ENCODE assay signal across 23 cellular contexts in genomic region chr17:28092109-28092508, GRCh38. TPM values are rescaled to one million over a fixed set of nuclear protein-coding genes. Genes with fewer than 3 reads are reported as not detected.
DNase-seq lines count a peak whose midpoint lies in the region; ATAC-seq, FAIRE-seq and TF ChIP-seq lines count a peak whose summit lies in the region.
"Had no signal": no experiment of that assay in that cellular context is flagged by ENCODE, and none has a peak within 500 bp of the region (broad histone marks: within the 10 kb centered on the region; RNA-seq: fewer than 3 reads in every experiment).

No MANE protein-coding gene starts in this region.

- H3K9me3 ChIP-seq in IMR-90 (ENCODE audit: control insufficient read depth, insufficient read depth, low read length) = no peaks in the 10 kb centered on the region
- H3K9me3 ChIP-seq in K562 (replicated peaks; ENCODE audit: control insufficient read depth, insufficient read depth, low read depth, low read length) = no peaks in the 10 kb centered on the region
- H3K9me3 ChIP-seq: Caco-2 had no signal

- H3K9me3 Mint-ChIP-seq in nephron progenitor cell = peaks cover 19% of the 10 kb centered on the region

- no peak overlapping the region for H3K27ac ChIP-seq in IMR-90 (ENCODE audit: insufficient read depth, low read length)
- no peak overlapping the region for H3K27ac ChIP-seq in K562 (ENCODE audit: extremely low read depth, low read depth, low read length)
- H3K27ac ChIP-seq: BLaER1, PC-9, RWPE1 had no signal

- no peak overlapping the region for H4K91ac ChIP-seq in IMR-90 (ENCODE audit: insufficient read depth, low read depth, low read length)

- H3K4me1 ChIP-seq in IMR-90 (ENCODE audit: control insufficient read depth, insufficient read depth, low read length) = 0 out of 2 replicates have a peak, but pooled peaks cover 1% of the 10 kb centered on the region
- H3K4me1 ChIP-seq in K562 (replicated peaks in 1 of 2; ENCODE audit: control insufficient read depth in 2 of 2, insufficient read depth in 2 of 2, low read length in 2 of 2) = peaks cover 0 to 6% of the 10 kb centered on the region in 2 experiments; a peak in 2 of 5 replicates
- H3K4me1 ChIP-seq: BLaER1 had no signal

- TF ChIP-seq CTCF in IMR-90 (conservative IDR thresholded peaks at IDR 0.05; ENCODE audit: low read depth, low read length) (no peak), K562 (IDR thresholded peaks at IDR 0.05 in 2 of 3, conservative IDR thresholded peaks at IDR 0.05 in 1 of 3; ENCODE audit: insufficient read depth in 2 of 3, low read depth in 1 of 3, low read length in 3 of 3) (no peak), nephron progenitor cell (IDR thresholded peaks at IDR 0.05) (no peak)

- POLR2A ChIA-PET in IMR-90 (lab: Charles Lee; ENCODE audit: unreplicated experiment) = no interaction called here
- POLR2A ChIA-PET in K562 (lab: Yijun Ruan, JAX) = interaction anchor here (0.6 to 2.0 kb wide), 7 partner anchors 9 to 600 kb away, joined by 3 to 10 read pairs (median 4); no protein-coding TSS in a partner anchor

- no peaks in the 10 kb centered on the region for H3K27me3 Mint-ChIP-seq in nephron progenitor cell (ENCODE audit: low read depth, poor library complexity)
- H3K27me3 Mint-ChIP-seq: CD4-positive, alpha-beta T cell had no signal

- H2AFZ ChIP-seq in IMR-90 (replicated peaks; ENCODE audit: low read length, poor library complexity) (no peak overlapping the region), K562 (ENCODE audit: low read depth, low read length) (no peak overlapping the region)
- H2AFZ ChIP-seq: PC-9 had no signal

- H3K4ac ChIP-seq in IMR-90 (ENCODE audit: low read depth, low read length) = no peak overlapping the region

- H3K9me1 ChIP-seq in IMR-90 (ENCODE audit: insufficient read depth, low read length) = no peaks in the 10 kb centered on the region
- no peaks in the 10 kb centered on the region for H3K9me1 ChIP-seq in K562 (ENCODE audit: control insufficient read depth, insufficient read depth, low read length)

- peaks cover 24% of the 10 kb centered on the region for H3K4me1 Mint-ChIP-seq in nephron progenitor cell

- H3K36me3 Mint-ChIP-seq in nephron progenitor cell (ENCODE audit: low read depth) = peaks cover 22% of the 10 kb centered on the region

- TF ChIP-seq RAD21 in IMR-90 (IDR thresholded peaks at IDR 0.05; ENCODE audit: low read length) = no peak
- no peak for TF ChIP-seq RAD21 in K562 (CRISPR knock-in tag; conservative IDR thresholded peaks at IDR 0.05 in 1 of 2, IDR thresholded peaks at IDR 0.05 in 1 of 2)

- no peak overlapping the region for H4K5ac ChIP-seq in IMR-90 (ENCODE audit: low read depth, low read length)

- H3K9ac ChIP-seq in IMR-90 (ENCODE audit: low read depth, low read length) (no peak overlapping the region), K562 (ENCODE audit: insufficient read depth in 1 of 2, low read depth in 2 of 2, low read length in 2 of 2) (no peak overlapping the region)
- H3K9ac ChIP-seq: BLaER1, SK-N-SH had no signal

- H3K27me3 ChIP-seq in IMR-90 (ENCODE audit: control insufficient read depth, insufficient read depth, low read length) = no peaks in the 10 kb centered on the region
- no peaks in the 10 kb centered on the region for H3K27me3 ChIP-seq in K562 (ENCODE audit: control insufficient read depth in 2 of 2, insufficient read depth in 2 of 2, low read length in 2 of 2)
- H3K27me3 ChIP-seq: BLaER1 had no signal

- 0 out of 2 replicates have a peak overlapping the region, but pooled peaks have one; percentile 11 for H3K4me2 ChIP-seq in IMR-90 (ENCODE audit: low read depth, low read length)
- H3K4me2 ChIP-seq in K562 (ENCODE audit: insufficient read depth, low read length) = no peak overlapping the region
- H3K4me2 ChIP-seq: BLaER1, PC-9, SK-N-SH had no signal

- intact Hi-C loops in IMR-90 (cut with micrococcal nuclease) = no loop called here
- intact Hi-C loops in K562 (cut with micrococcal nuclease) = no loop called here

- H3K27ac Mint-ChIP-seq in nephron progenitor cell = peak overlapping the region; percentile 22
- H3K27ac Mint-ChIP-seq: CD4-positive, alpha-beta T cell had no signal

- H3K23ac ChIP-seq in IMR-90 (ENCODE audit: low read depth, low read length) = no peak overlapping the region

- H2AK5ac ChIP-seq in IMR-90 (ENCODE audit: low read depth, low read length) = no peak overlapping the region

- CTCF ChIA-PET in IMR-90 (lab: Yijun Ruan, JAX) (interaction anchor here (1.3 kb wide), 1 partner anchor 13 kb away, joined by 5 read pairs; no protein-coding TSS in a partner anchor), K562 (lab: Yijun Ruan, JAX; ENCODE audit: low intra/inter-chr PET ratio) (no interaction called here)

- H3K4me3 ChIP-seq in IMR-90 (ENCODE audit: insufficient read depth, low read depth, low read length) = no peak overlapping the region
- no peak overlapping the region for H3K4me3 ChIP-seq in K562
- H3K4me3 ChIP-seq: BLaER1, PC-9 had no signal

- no peak for TF ChIP-seq POLR2A in IMR-90 (IDR thresholded peaks at IDR 0.05; ENCODE audit: low read depth, low read length)
- no peak for TF ChIP-seq POLR2A in K562 (conservative IDR thresholded peaks at IDR 0.05)

- WGBS in IMR-90 (ENCODE audit: extremely low coverage in 2 of 2, insufficient read length in 1 of 2), 2 experiments = no CpG with 5 or more reads among the region's 1 CpG
- 100% methylated on average over 1 of the region's 1 CpG for WGBS in K562 (ENCODE audit: insufficient coverage, low coverage, missing lambda C conversion rate)

- dilution Hi-C loops in IMR-90 (cut with HindIII; ENCODE audit: low sequenced_read_pairs, unreplicated experiment) = no loop called here

- H3K4me3 Mint-ChIP-seq in nephron progenitor cell = no peak overlapping the region
- H3K4me3 Mint-ChIP-seq: CD4-positive, alpha-beta T cell had no signal

- peak; percentile 69 for FAIRE-seq in GM19239 (lab: Jason Lieb, UNC)
- no peak for FAIRE-seq in K562 (lab: Jason Lieb, UNC)
- FAIRE-seq: GM12891 had no signal

- no peak overlapping the region for H2BK5ac ChIP-seq in IMR-90 (ENCODE audit: low read depth, low read length, poor library complexity, severe bottlenecking)

- H3K14ac ChIP-seq in IMR-90 (replicated peaks; ENCODE audit: low read depth, low read length) = no peak overlapping the region

- H3K56ac ChIP-seq in IMR-90 (ENCODE audit: extremely low read depth, insufficient read depth, low read length) = no peak overlapping the region

- H4K20me1 ChIP-seq in IMR-90 (ENCODE audit: insufficient read depth, low read length) (peaks cover 49% of the 10 kb centered on the region), K562 (replicated peaks; ENCODE audit: control insufficient read depth, insufficient read depth, low read length) (no peaks in the 10 kb centered on the region)

- TF ChIP-seq EP300 in K562 (IDR thresholded peaks at IDR 0.05; ENCODE audit: low read length) = no peak

- peaks cover 86% of the 10 kb centered on the region for H3K79me2 ChIP-seq in K562 (ENCODE audit: control insufficient read depth, insufficient read depth, low read length)

- H2BK20ac ChIP-seq in IMR-90 (ENCODE audit: low read depth, low read length) = no peak overlapping the region

- no peak for DNase-seq in GM19239 (ENCODE audit: insufficient read length, low spot score)
- no peak for DNase-seq in IMR-90
- no peak for DNase-seq in K562 (ENCODE audit: extremely low read depth in 1 of 4, low spot score in 3 of 4)
- DNase-seq in nephron progenitor cell = no peak
- DNase-seq in DMS 273 treated with DMSO at 0.1 percent for 48 hours (lab: John Stamatoyannopoulos, UW) = no peak
- no peak for DNase-seq in NCI-H2029 treated with DMSO at 0.1 percent for 48 hours (lab: John Stamatoyannopoulos, UW)
- DNase-seq: Caco-2; CD4-positive, alpha-beta T cell; DND-41; GOT3; Kasumi-1; NCI-H1694; NCI-H2081 treated with DMSO at 0.1 percent for 48 hours; NCI-H2171 treated with DMSO at 0.1 percent for 48 hours; NCI-H526; PC-9; SHP77 treated with DMSO at 0.1 percent for 48 hours; SK-N-SH; T-helper 2 cell had no signal

- BruUV-seq in IMR-90 (replicated peaks; lab: Mats Ljungman, UMichigan) (no TSS peak), K562 (replicated peaks; lab: Mats Ljungman, UMichigan) (no TSS peak)

- no peak overlapping the region for H2AK9ac ChIP-seq in IMR-90 (replicated peaks; ENCODE audit: low read depth, low read length, poor library complexity)

- no peak overlapping the region for H3K18ac ChIP-seq in IMR-90 (ENCODE audit: low read depth, low read length)

- H2BK15ac ChIP-seq in IMR-90 (ENCODE audit: low read depth, low read length) = no peak overlapping the region

- in situ Hi-C loops in IMR-90 (cut with MboI; ENCODE audit: low sequenced_read_pairs) = no loop called here
- in situ Hi-C loops in K562 (cut with MboI) = no loop called here

- H2BK120ac ChIP-seq in IMR-90 (ENCODE audit: low read depth, low read length) = no peak overlapping the region

- H4K8ac ChIP-seq in IMR-90 (ENCODE audit: low read depth in 2 of 2, low read length in 2 of 2) = no peak overlapping the region

- peaks cover 9 to 66% of the 10 kb centered on the region in 2 experiments for H3K79me1 ChIP-seq in IMR-90 (ENCODE audit: low read depth in 1 of 2, low read length in 2 of 2)

- ATAC-seq in IMR-90 (ENCODE audit: low read depth) = no peak
- no peak for ATAC-seq in K562
- no peak for ATAC-seq in HG03039 (IDR thresholded peaks at IDR 0.05; ENCODE audit: unreplicated experiment)

- H3K36me3 ChIP-seq in IMR-90 (ENCODE audit: control insufficient read depth, insufficient read depth, low read length) = no peaks in the 10 kb centered on the region
- no peaks in the 10 kb centered on the region for H3K36me3 ChIP-seq in K562 (ENCODE audit: control insufficient read depth, insufficient read depth, low read length)

RNA-seq across cellular contexts. Expression of gene NLK, which starts 49.6 kb away (rescaled TPM):
- total RNA-seq in IMR-90 (2012; rRNA removed) = 23.3 and 29.2 TPM in 2 replicates
- 13.8 and 15.3 TPM in 2 replicates for polyA plus RNA-seq in IMR-90 (2012; rRNA removed)
- 6.2 and 8.6 TPM in 2 replicates for polyA plus RNA-seq in IMR-90 (2012; cell fraction: cytosol; rRNA removed)
- polyA plus RNA-seq in IMR-90 (2012; cell fraction: nucleus; rRNA removed; ENCODE audit: low replicate concordance) = 20.9 and 37.1 TPM in 2 replicates
- 88.0 and 129 TPM in 2 replicates for total RNA-seq in K562 (2011; cell fraction: chromatin; rRNA removed; ENCODE audit: low replicate concordance)
- 64.0 and 66.8 TPM in 2 replicates for total RNA-seq in K562 (2011; cell fraction: nucleolus; rRNA removed)
- total RNA-seq in K562 (2011; cell fraction: nucleoplasm; rRNA removed) = 80.4 and 113 TPM in 2 replicates
- total RNA-seq in K562 (2014; rRNA removed) = 25.7 and 25.8 TPM in 2 replicates
- total RNA-seq in K562 (2014; rRNA removed; fragmentation: Illumina TruSeq; extraction: Trizol) = 26.3 and 29.8 TPM in 2 replicates
- total RNA-seq in K562 (2015; rRNA removed; fragmentation: Illumina TruSeq; extraction: Trizol) = 33.2 and 33.7 TPM in 2 replicates
- 29.1 and 29.2 TPM in 2 replicates for total RNA-seq in K562 (2021)
- 44.4 and 59.6 TPM in 2 replicates for polyA plus RNA-seq in K562 (2011; rRNA removed)
- 26.6 and 30.8 TPM in 2 replicates for polyA plus RNA-seq in K562 (2011; cell fraction: cytosol; rRNA removed)
- polyA plus RNA-seq in K562 (2011; cell fraction: nucleus; rRNA removed) = 92.1 and 137 TPM in 2 replicates
- 24.3 and 28.6 TPM in 2 replicates for polyA plus RNA-seq in K562 (2012)
- 30.5 and 33.7 TPM in 2 replicates for polyA plus RNA-seq in K562 (2014; fragmentation: Illumina TruSeq; extraction: Trizol)
- 10 to 100 TPM; 10.9 to 11.1 TPM for polyA plus RNA-seq in K562 (2014; fragmentation: Nextera tagmentation; extraction: Ambion mirVana)
- polyA plus RNA-seq in K562 (2014; rRNA removed) = 26.7 and 27.7 TPM in 2 replicates
- polyA minus RNA-seq in K562 (2011; rRNA and poly(A)+ RNA removed) = 58.5 and 80.6 TPM in 2 replicates
- polyA minus RNA-seq in K562 (2011; cell fraction: cytosol; rRNA and poly(A)+ RNA removed) = 21.7 and 34.5 TPM in 2 replicates
- polyA minus RNA-seq in K562 (2011; cell fraction: nucleus; rRNA and poly(A)+ RNA removed) = 64.1 and 102 TPM in 2 replicates
